Comparison of ENCODE assay signal across 24 cellular contexts in genomic region chr4:113810906-113811305, GRCh38. TPM values are rescaled to one million over a fixed set of nuclear protein-coding genes. Genes with fewer than 3 reads are reported as not detected.
DNase-seq lines count a peak whose midpoint lies in the region; ATAC-seq, FAIRE-seq and TF ChIP-seq lines count a peak whose summit lies in the region.
"Had no signal": no experiment of that assay in that cellular context is flagged by ENCODE, and none has a peak within 500 bp of the region (broad histone marks: within the 10 kb centered on the region; RNA-seq: fewer than 3 reads in every experiment).

No MANE protein-coding gene starts in this region.

- H3K27ac ChIP-seq in astrocyte (ENCODE audit: low read depth, low read length) (no peak overlapping the region), upper lobe of right lung (no peak overlapping the region), tibial nerve (no peak overlapping the region)
- H3K27ac ChIP-seq: A549, hepatocyte had no signal

- peak; percentile 73 for FAIRE-seq in astrocyte (lab: Jason Lieb, UNC)
- FAIRE-seq: A549, H1 had no signal

- no peaks in the 10 kb centered on the region for H3K27me3 Mint-ChIP-seq in astrocyte (ENCODE audit: low read depth, unreplicated experiment)
- H3K27me3 Mint-ChIP-seq: activated CD4-positive, alpha-beta memory T cell treated with anti-CD3 and anti-CD28 coated beads for 36 hours; activated naive CD4-positive, alpha-beta T cell treated with anti-CD3 and anti-CD28 coated beads, Interleukin-2, amount 50 U/mL, for 24 hours; CD4-positive, alpha-beta memory T cell; progenitor cell of endocrine pancreas; T-cell had no signal

- H3K9me3 ChIP-seq in astrocyte (ENCODE audit: insufficient read depth, low read depth, low read length) = no peaks in the 10 kb centered on the region
- no peaks in the 10 kb centered on the region for H3K9me3 ChIP-seq in upper lobe of right lung
- H3K9me3 ChIP-seq in tibial nerve = no peaks in the 10 kb centered on the region
- H3K9me3 ChIP-seq: A549 had no signal

- H3K4me3 Mint-ChIP-seq in astrocyte (ENCODE audit: unreplicated experiment) = no peak overlapping the region
- H3K4me3 Mint-ChIP-seq: activated CD4-positive, alpha-beta memory T cell treated with anti-CD3 and anti-CD28 coated beads for 36 hours; activated naive CD4-positive, alpha-beta T cell treated with anti-CD3 and anti-CD28 coated beads, Interleukin-2, amount 50 U/mL, for 24 hours; CD4-positive, alpha-beta memory T cell; nephron progenitor cell; T-cell; WTC11 had no signal

- TF ChIP-seq CTCF in astrocyte (IDR thresholded peaks at IDR 0.05; ENCODE audit: insufficient read depth, low read depth, low read length) (no peak), fibroblast of villous mesenchyme (IDR thresholded peaks at IDR 0.05; ENCODE audit: insufficient read depth, low read depth, low read length) (no peak), upper lobe of right lung (IDR thresholded peaks at IDR 0.05) (no peak), tibial nerve (IDR thresholded peaks at IDR 0.05) (no peak)

- no peak overlapping the region for H2AFZ ChIP-seq in astrocyte (ENCODE audit: low read depth, low read length)
- H2AFZ ChIP-seq: hepatocyte had no signal

- no peaks in the 10 kb centered on the region for H3K4me1 ChIP-seq in astrocyte (ENCODE audit: insufficient read depth, low read length)
- H3K4me1 ChIP-seq in upper lobe of right lung = no peaks in the 10 kb centered on the region
- peaks cover 0 to 14% (median 0%) of the 10 kb centered on the region in 4 donors for H3K4me1 ChIP-seq in tibial nerve
- H3K4me1 ChIP-seq: A549 had no signal

- WGBS in tibial nerve, 2 donors = 28 to 39% methylated on average over 2 of the region's 2 CpGs

- H3K36me3 Mint-ChIP-seq in astrocyte (ENCODE audit: low read depth, unreplicated experiment) = no peaks in the 10 kb centered on the region
- H3K36me3 Mint-ChIP-seq: activated CD4-positive, alpha-beta memory T cell treated with anti-CD3 and anti-CD28 coated beads for 36 hours; activated naive CD4-positive, alpha-beta T cell treated with anti-CD3 and anti-CD28 coated beads, Interleukin-2, amount 50 U/mL, for 24 hours; CD4-positive, alpha-beta memory T cell; T-cell; WTC11 had no signal

- no peaks in the 10 kb centered on the region for H3K9me3 Mint-ChIP-seq in astrocyte (ENCODE audit: unreplicated experiment)
- H3K9me3 Mint-ChIP-seq: activated CD4-positive, alpha-beta memory T cell treated with anti-CD3 and anti-CD28 coated beads for 36 hours; activated naive CD4-positive, alpha-beta T cell treated with anti-CD3 and anti-CD28 coated beads, Interleukin-2, amount 50 U/mL, for 24 hours; CD4-positive, alpha-beta memory T cell; nephron progenitor cell; T-cell had no signal

- ATAC-seq in upper lobe of right lung (no peak), left colon (no peak)
- ATAC-seq: A549, T-cell, WTC11 had no signal

- H3K27me3 ChIP-seq in astrocyte (ENCODE audit: insufficient read depth, low read length) = no peaks in the 10 kb centered on the region
- H3K27me3 ChIP-seq in upper lobe of right lung = no peaks in the 10 kb centered on the region
- H3K27me3 ChIP-seq in tibial nerve = no peaks in the 10 kb centered on the region
- H3K27me3 ChIP-seq: dorsolateral prefrontal cortex, hepatocyte had no signal

- no peak for TF ChIP-seq POLR2A in tibial nerve (IDR thresholded peaks at IDR 0.05)

- no peak for TF ChIP-seq EP300 in tibial nerve (IDR thresholded peaks at IDR 0.05)

- no peaks in the 10 kb centered on the region for H3K36me3 ChIP-seq in astrocyte (ENCODE audit: insufficient read depth, low read length)
- no peaks in the 10 kb centered on the region for H3K36me3 ChIP-seq in upper lobe of right lung
- no peaks in the 10 kb centered on the region for H3K36me3 ChIP-seq in tibial nerve

- intact Hi-C loops in upper lobe of right lung (cut with DNase I) (no loop called here), left colon (cut with DNase I, micrococcal nuclease) (no loop called here)

- H3K4me1 Mint-ChIP-seq in astrocyte (ENCODE audit: low read depth, unreplicated experiment) = peaks cover 7% of the 10 kb centered on the region
- H3K4me1 Mint-ChIP-seq: CD4-positive, alpha-beta memory T cell; nephron progenitor cell; T-cell; WTC11 had no signal

- DNase-seq in A172 (ENCODE audit: low spot score) (peak; percentile 10), GM03348 (ENCODE audit: low spot score) (peak; percentile 56), astrocyte (ENCODE audit: low read depth) (peak; percentile 82), fibroblast of villous mesenchyme (ENCODE audit: low read depth) (peak; percentile 47), germinal center (ENCODE audit: low spot score) (no peak), upper lobe of right lung (no peak), left colon (no peak), tibial nerve (ENCODE audit: low spot score in 2 of 2) (no peak)
- DNase-seq: activated CD4-positive, alpha-beta memory T cell treated with anti-CD3 and anti-CD28 coated beads for 36 hours; activated T-cell treated with anti-CD3 and anti-CD28 coated beads, Interleukin-2, amount 50 U/mL, for 48 hours; CD4-positive, alpha-beta memory T cell; DMS79; dorsolateral prefrontal cortex; erythroblast; NCI-H1092; NCI-H524; nephron progenitor cell; T-cell had no signal

- H3K79me2 ChIP-seq in astrocyte (ENCODE audit: insufficient read depth, low read length) = no peaks in the 10 kb centered on the region
- H3K79me2 ChIP-seq: hepatocyte had no signal

- H3K27ac Mint-ChIP-seq in astrocyte (ENCODE audit: unreplicated experiment) = peak overlapping the region; percentile 21
- H3K27ac Mint-ChIP-seq: activated CD4-positive, alpha-beta memory T cell treated with anti-CD3 and anti-CD28 coated beads for 36 hours; activated naive CD4-positive, alpha-beta T cell treated with anti-CD3 and anti-CD28 coated beads, Interleukin-2, amount 50 U/mL, for 24 hours; CD4-positive, alpha-beta memory T cell; nephron progenitor cell; progenitor cell of endocrine pancreas; T-cell; WTC11 had no signal

- no peak overlapping the region for H3K9ac ChIP-seq in astrocyte (ENCODE audit: low read length)

- H4K20me1 ChIP-seq in astrocyte (ENCODE audit: insufficient read depth, low read length) = no peaks in the 10 kb centered on the region

- H3K4me3 ChIP-seq in astrocyte (ENCODE audit: insufficient read depth, low read depth, low read length) (no peak overlapping the region), fibroblast of villous mesenchyme (ENCODE audit: low read depth, low read length) (no peak overlapping the region), upper lobe of right lung (no peak overlapping the region), tibial nerve (no peak overlapping the region)
- H3K4me3 ChIP-seq: A549, dorsolateral prefrontal cortex, hepatocyte had no signal

- H3K4me2 ChIP-seq in astrocyte (ENCODE audit: low read length) = no peak overlapping the region
- H3K4me2 ChIP-seq: A549, hepatocyte had no signal

RNA-seq across cellular contexts. Expression of gene CAMK2D, which starts 49.4 kb away (rescaled TPM):
- 24.8 and 31.2 TPM in 2 replicates for total RNA-seq in A172 (2014; rRNA removed; shearing (Covaris generic))
- total RNA-seq in astrocyte (69.8 and 80.8 TPM in 2 replicates), fibroblast of villous mesenchyme (84.4 and 161 TPM in 2 replicates), upper lobe of right lung (46.1 TPM), left colon (10 to 100 TPM; 86.6 to 87.3 TPM), tibial nerve (10 to 100 TPM; 30.3 to 58.5 (median 34.6) TPM)

Comparison
In these comparisons a context has a peak if more than half of its experiments do, and no peak if none do; other contexts are left out.
1. DNase-seq: peak in A172 (single experiment), GM03348 (single experiment), astrocyte (single experiment) and fibroblast of villous mesenchyme (single experiment); none in germinal center (single experiment), upper lobe of right lung (single experiment), left colon (0 of 2) and tibial nerve (0 of 2).